Comparison of ENCODE assay signal across 9 cellular contexts in the genomic region with DNA sequence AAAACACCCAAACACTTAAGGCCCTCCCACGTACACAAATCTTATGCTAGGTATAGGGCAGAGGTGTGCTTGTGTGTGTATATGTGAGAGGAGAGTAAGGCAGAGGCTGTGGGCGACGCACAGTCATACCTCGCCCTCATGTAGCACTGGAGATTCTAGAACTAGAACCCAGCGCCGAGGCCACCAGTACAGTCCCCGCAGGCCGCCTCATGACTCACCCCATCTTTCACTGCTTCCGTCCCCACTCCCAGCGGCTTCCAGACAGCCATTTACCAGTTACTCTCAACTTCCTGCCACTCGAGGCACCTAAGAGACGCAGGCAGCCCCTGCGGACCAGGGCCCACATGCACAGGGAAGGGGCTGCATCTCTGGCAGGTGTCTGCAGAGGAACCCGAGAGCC. TPM values are rescaled to one million over a fixed set of nuclear protein-coding genes. Genes with fewer than 3 reads are reported as not detected.
DNase-seq lines count a peak whose midpoint lies in the region; ATAC-seq, FAIRE-seq and TF ChIP-seq lines count a peak whose summit lies in the region.
"Had no signal": no experiment of that assay in that cellular context is flagged by ENCODE, and none has a peak within 500 bp of the region (broad histone marks: within the 10 kb centered on the region; RNA-seq: fewer than 3 reads in every experiment).

No MANE protein-coding gene starts in this region.

- H3K27me3 ChIP-seq in right atrium auricular region: no peaks in the 10 kb centered on the region

- no peak for ATAC-seq in GM21825 (IDR thresholded peaks at IDR 0.05; ENCODE audit: unreplicated experiment)

- no peak overlapping the region for H3K4me3 ChIP-seq in right atrium auricular region

- no peak for DNase-seq in HTR-8/SVneo (ENCODE audit: insufficient read length, low spot score)
- peak; percentile 50 for DNase-seq in activated T-cell treated with anti-CD3 and anti-CD28 coated beads for 48 hours (ENCODE audit: low read depth)
- no peak for DNase-seq in right atrium auricular region (ENCODE audit: low spot score)
- peak; percentile 51 for DNase-seq in stimulated activated CD8-positive, alpha-beta memory T cell treated with anti-CD3 and anti-CD28 coated beads, Interleukin-12 subunit alpha, Interleukin-12 subunit beta, amount 100 ng/mL, for 4 hours (ENCODE audit: low read depth)
- DNase-seq in Ammon's horn (ENCODE audit: low spot score): no peak
- DNase-seq in HuH-7 (ENCODE audit: low spot score): no peak
- no peak for DNase-seq in DMS 273 (lab: John Stamatoyannopoulos, UW; ENCODE audit: unreplicated experiment)
- DNase-seq: NCI-H2081 treated with DMSO at 0.1 percent for 48 hours had no signal

- peak overlapping the region; percentile 44 to 52 for H3K27ac ChIP-seq in right atrium auricular region

- TF ChIP-seq CTCF in right atrium auricular region (IDR thresholded peaks at IDR 0.05): no peak

- FAIRE-seq in HTR-8/SVneo (lab: Jason Lieb, UNC): peak; percentile 9

- H3K4me1 ChIP-seq in right atrium auricular region: peaks cover 0 to 10% of the 10 kb centered on the region in 2 donors

- peaks cover 88% of the 10 kb centered on the region for H3K36me3 ChIP-seq in right atrium auricular region

- H3K9me3 ChIP-seq in right atrium auricular region: no peaks in the 10 kb centered on the region

RNA-seq across cellular contexts. Expression of a gene that starts 23.2 kb away (rescaled TPM):
- total RNA-seq in right atrium auricular region: 10 to 100 TPM; 23.8 to 31.0 TPM

RNA-seq across cellular contexts. Expression of a gene that starts 35.3 kb away (rescaled TPM):
- 10 to 100 TPM; 15.4 to 18.1 TPM for total RNA-seq in right atrium auricular region

Comparison
In these comparisons a context has a peak if more than half of its experiments do, and no peak if none do; other contexts are left out.
1. DNase-seq: peak in activated T-cell treated with anti-CD3 and anti-CD28 coated beads for 48 hours (single experiment) and stimulated activated CD8-positive, alpha-beta memory T cell treated with anti-CD3 and anti-CD28 coated beads, Interleukin-12 subunit alpha, Interleukin-12 subunit beta, amount 100 ng/mL, for 4 hours (single experiment); none in HTR-8/SVneo (single experiment), right atrium auricular region (single experiment), Ammon's horn (single experiment), HuH-7 (single experiment) and DMS 273 (single experiment).